Comparison of ENCODE assay signal across 8 cellular contexts in the genomic region with DNA sequence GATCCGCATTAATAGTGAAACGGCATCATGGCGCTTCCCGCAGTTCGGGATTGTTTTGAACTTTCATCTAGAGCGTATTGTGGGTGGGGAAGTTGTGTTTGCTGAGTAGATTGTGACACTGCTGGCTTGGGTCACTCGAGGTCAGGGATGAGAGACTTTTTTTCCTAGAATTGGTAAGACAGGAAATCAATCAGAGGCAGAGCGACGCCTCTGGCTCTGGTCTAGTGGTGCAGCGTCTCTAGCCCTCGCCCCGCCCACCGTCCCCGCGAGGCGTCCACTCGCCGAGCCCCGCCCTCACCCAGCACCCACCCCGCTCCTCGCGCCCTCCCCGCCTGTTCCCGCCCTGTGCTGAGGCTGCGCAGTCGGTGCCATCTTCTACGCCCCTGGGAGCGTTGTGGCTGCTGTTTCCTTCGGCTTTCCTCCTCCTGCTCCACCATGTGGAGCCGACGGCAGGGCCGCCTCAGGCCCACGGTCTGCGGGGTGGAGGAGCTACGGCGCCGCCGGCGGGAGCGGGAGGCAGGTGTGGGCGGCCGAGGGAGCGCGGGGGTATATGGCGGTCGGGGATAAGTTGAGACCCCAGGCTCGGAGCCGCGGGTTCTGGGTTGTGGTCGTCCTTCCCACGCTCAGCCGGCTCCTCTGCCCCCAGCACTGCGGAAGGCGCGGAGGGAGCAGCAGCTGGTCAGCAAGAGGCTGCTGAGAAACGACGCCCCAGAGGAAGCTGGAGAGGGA. TPM values are rescaled to one million over a fixed set of nuclear protein-coding genes. Genes with fewer than 3 reads are reported as not detected.
A peak's percentile ranks its signal among the peaks of the same experiment; 100 is the strongest.
DNase-seq lines count a peak whose midpoint lies in the region; ATAC-seq and TF ChIP-seq lines count a peak whose summit lies in the region.

A gene (plus strand): TSS at position 359 of the 729 bp plus-strand sequence. CDS start 77 bp downstream, at position 436.

- H3K9me3 ChIP-seq in PC-3 (ENCODE audit: low read length): no peaks in the 10 kb centered on the region
- no peaks in the 10 kb centered on the region for H3K9me3 ChIP-seq in esophagus (ENCODE audit: control insufficient read depth in 2 of 2, insufficient read depth in 1 of 2, low read depth in 1 of 2, low read length in 1 of 2)
- H3K9me3 ChIP-seq in muscle layer of colon (ENCODE audit: low read length): no peaks in the 10 kb centered on the region

- H3F3A ChIP-seq in PC-3 (ENCODE audit: low read length, unreplicated experiment): no peaks in the 10 kb centered on the region

- peaks cover 2% of the 10 kb centered on the region; the same call in 1 of the 2 replicates for H3K36me3 ChIP-seq in PC-3 (ENCODE audit: low read depth, low read length)
- H3K36me3 ChIP-seq in esophagus (ENCODE audit: control insufficient read depth in 2 of 2, insufficient read depth in 2 of 2, low read length in 1 of 2): peaks cover 0 to 10% of the 10 kb centered on the region in 2 donors
- H3K36me3 ChIP-seq in muscle layer of colon (ENCODE audit: insufficient read depth, low read length): peaks cover 20% of the 10 kb centered on the region

- peak within 1 kb of the TSS; percentile 97 for H2AFZ ChIP-seq in PC-3 (ENCODE audit: low read length)

- no peaks in the 10 kb centered on the region for H3K27me3 ChIP-seq in PC-3 (ENCODE audit: low read length)
- H3K27me3 ChIP-seq in esophagus (ENCODE audit: control insufficient read depth in 1 of 2, insufficient read depth in 2 of 2, low read length in 2 of 2): no peaks in the 10 kb centered on the region
- H3K27me3 ChIP-seq in muscle layer of colon (ENCODE audit: control insufficient read depth in 1 of 2, insufficient read depth in 2 of 2, low read length in 2 of 2): no peaks in the 10 kb centered on the region

- POLR2A ChIA-PET in PC-3 (lab: Charles Lee; ENCODE audit: unreplicated experiment): interaction anchor here (0.8 kb wide), 1 partner anchor 91 kb away, joined by 5 read pairs; no protein-coding TSS in a partner anchor

- peaks cover 9% of the 10 kb centered on the region; the same call in 1 of the 2 replicates for H3K4me1 ChIP-seq in PC-3 (ENCODE audit: insufficient read depth, low read length)
- peaks cover 0 to 3% of the 10 kb centered on the region in 2 donors for H3K4me1 ChIP-seq in esophagus (ENCODE audit: control insufficient read depth in 2 of 2, insufficient read depth in 2 of 2, low read length in 1 of 2)
- H3K4me1 ChIP-seq in muscle layer of colon (ENCODE audit: insufficient read depth, low read length): peaks cover 5% of the 10 kb centered on the region

- CTCF ChIA-PET in PC-3 (lab: Charles Lee): interaction anchor here (0.6 kb wide), 1 partner anchor 14 kb away, joined by 8 read pairs; no protein-coding TSS in a partner anchor

- intact Hi-C loops in PC-3 (cut with micrococcal nuclease): loop anchor here (1.0 to 2.0 kb wide), 3 partner anchors 8 to 92 kb away; a partner anchor contains a TSS

- peak; percentile 56 for TF ChIP-seq CTCF in PC-3 (conservative IDR thresholded peaks at IDR 0.05; ENCODE audit: low read depth, low read length)

- peak within 1 kb of the TSS; percentile 88 for H3K4me3 ChIP-seq in Jurkat, Clone E6-1 (ENCODE audit: low read length)
- H3K4me3 ChIP-seq in PC-3 (ENCODE audit: low read length): peak within 1 kb of the TSS; percentile 97
- peak within 1 kb of the TSS; percentile 78 to 83 for H3K4me3 ChIP-seq in esophagus (ENCODE audit: low read depth in 1 of 2, low read length in 2 of 2)
- H3K4me3 ChIP-seq in muscle layer of colon (ENCODE audit: low read depth in 1 of 2, low read length in 2 of 2): peak within 1 kb of the TSS; percentile 67 to 71

- 1 to 2% methylated on average over 49 to 57 of the region's 57 CpGs for WGBS in esophagus, 2 donors

- H3K27ac ChIP-seq in PC-3 (ENCODE audit: low read length): peak within 1 kb of the TSS; percentile 39; the same call in 1 of the 2 replicates
- H3K27ac ChIP-seq in esophagus (ENCODE audit: low read depth in 2 of 2, low read length in 1 of 2): peak within 1 kb of the TSS; percentile 86 to 91
- peak within 1 kb of the TSS; percentile 95 for H3K27ac ChIP-seq in muscle layer of colon (ENCODE audit: low read depth, low read length)

- peak within 1 kb of the TSS; percentile 94 for H3K9ac ChIP-seq in PC-3 (ENCODE audit: low read length)
- peak within 1 kb of the TSS; percentile 15 for H3K9ac ChIP-seq in muscle layer of colon (ENCODE audit: low read length)

- peaks cover 20% of the 10 kb centered on the region for H3K79me2 ChIP-seq in PC-3 (ENCODE audit: low read length)

- no peaks in the 10 kb centered on the region for H4K20me1 ChIP-seq in PC-3 (ENCODE audit: low read length)

- peak; percentile 89 for ATAC-seq in GM21576 (IDR thresholded peaks at IDR 0.05; ENCODE audit: unreplicated experiment)
- ATAC-seq in PC-3: peak; percentile 97

- DNase-seq in DMS153 treated with DMSO at 0.1 percent for 48 hours (lab: John Stamatoyannopoulos, UW; ENCODE audit: unreplicated experiment) (peak; percentile 44), PC-3 (peak; percentile 93)
- DNase-seq in Jurkat, Clone E6-1 (ENCODE audit: low read depth, low spot score): peak; percentile 86
- peak; percentile 96 for DNase-seq in activated T-cell treated with anti-CD3 and anti-CD28 coated beads, Interleukin-2, amount 50 U/mL, for 1 hour
- peak; percentile 96 for DNase-seq in stimulated activated CD8-positive, alpha-beta memory T cell treated with anti-CD3 and anti-CD28 coated beads, Interleukin-7, amount 100 ng/mL, for 24 hours (ENCODE audit: low read depth)

- BruUV-seq in PC-3 (replicated peaks; lab: Mats Ljungman, UMichigan): no TSS peak

- peak within 1 kb of the TSS; percentile 99 for H3K4me2 ChIP-seq in PC-3 (ENCODE audit: low read length)

- no peaks in the 10 kb centered on the region for H3K9me2 ChIP-seq in PC-3 (replicated peaks; ENCODE audit: low read length)

RNA-seq across cellular contexts. Expression of the gene that starts here (rescaled TPM):
- polyA plus RNA-seq in Jurkat, Clone E6-1 (2012; ENCODE audit: insufficient read depth, insufficient read length): 60.4 TPM
- 12.7 and 16.5 TPM in 2 replicates for total RNA-seq in PC-3 (2014; rRNA removed)
- 10 to 100 TPM; 15.7 to 16.7 TPM for polyA plus RNA-seq in esophagus

Comparison
In these comparisons a context has a peak if more than half of its experiments do, and no peak if none do; other contexts are left out.
1. Peak in every context shown above with its lines: DNase-seq, ATAC-seq, H3K4me3 ChIP-seq and H3K27ac ChIP-seq.
2. DNase-seq: peak in every context shown above with its lines; median percentile 96 in activated T-cell treated with anti-CD3 and anti-CD28 coated beads, Interleukin-2, amount 50 U/mL, for 1 hour; 96 in stimulated activated CD8-positive, alpha-beta memory T cell treated with anti-CD3 and anti-CD28 coated beads, Interleukin-7, amount 100 ng/mL, for 24 hours; 93 in PC-3; 86 in Jurkat, Clone E6-1; 44 in DMS153 treated with DMSO at 0.1 percent for 48 hours.
3. H3K27ac ChIP-seq: peak in every context shown above with its lines; median percentile 95 in muscle layer of colon; 88 in esophagus; 39 in PC-3.